In genomic region chr1:26335774-26336476, GRCh38 we compare ENCODE assay signal across 8 cellular contexts. TPM values are rescaled to one million over a fixed set of nuclear protein-coding genes. Genes with fewer than 3 reads are reported as not detected.
DNase-seq lines count a peak whose midpoint lies in the region; ATAC-seq, FAIRE-seq and TF ChIP-seq lines count a peak whose summit lies in the region.

No MANE protein-coding gene starts in this region.

- H3K27ac Mint-ChIP-seq in natural killer cell: peak overlapping the region in 1 of 2 donors; percentile 19

- H3K27me3 Mint-ChIP-seq in natural killer cell (ENCODE audit: low read depth in 2 of 2): no peaks in the 10 kb centered on the region

- TF ChIP-seq CTCF in dorsolateral prefrontal cortex (IDR thresholded peaks at IDR 0.05 in 54 of 56, conservative IDR thresholded peaks at IDR 0.05 in 2 of 56; ENCODE audit: low read depth in 1 of 56, partially characterized antibody in 56 of 56): no peak
- no peak for TF ChIP-seq CTCF in natural killer cell (IDR thresholded peaks at IDR 0.05)

- DNase-seq in NCI-H146 (lab: John Stamatoyannopoulos, UW) (peak; percentile 55), dorsolateral prefrontal cortex (no peak), natural killer cell (no peak), foreskin melanocyte (no peak)

- H3K9me3 Mint-ChIP-seq in natural killer cell: no peaks in the 10 kb centered on the region

- H3K4me1 Mint-ChIP-seq in natural killer cell: peaks cover 10 to 29% of the 10 kb centered on the region in 2 donors

- no peak overlapping the region for H3K27ac ChIP-seq in dorsolateral prefrontal cortex

- no peaks in the 10 kb centered on the region for H3K36me3 Mint-ChIP-seq in natural killer cell

- peaks cover 0 to 51% (median 28%) of the 10 kb centered on the region in 45 donors for H3K27me3 ChIP-seq in dorsolateral prefrontal cortex

- ATAC-seq in natural killer cell (peak; percentile 12 to 35 (median 32)), GM21367 (IDR thresholded peaks at IDR 0.05; ENCODE audit: unreplicated experiment) (no peak), HG03045 (IDR thresholded peaks at IDR 0.05; ENCODE audit: unreplicated experiment) (no peak), HG02938 (IDR thresholded peaks at IDR 0.05; ENCODE audit: unreplicated experiment) (no peak)

- FAIRE-seq in G401.6 (lab: Jason Lieb, UNC): peak; percentile 45

- H3K4me3 Mint-ChIP-seq in natural killer cell: peak overlapping the region; percentile 91

- intact Hi-C loops in dorsolateral prefrontal cortex (cut with DNase I): no loop called here
- intact Hi-C loops in natural killer cell (cut with micrococcal nuclease): no loop called here

- H3K4me3 ChIP-seq in dorsolateral prefrontal cortex: peak overlapping the region; percentile 23 to 67 (median 51)

RNA-seq across cellular contexts. Expression of gene CRYBG2, which starts 18.0 kb away (rescaled TPM):
- total RNA-seq in dorsolateral prefrontal cortex (1 to 10 TPM in 1 of 120 experiments, under 1 TPM in 1, not detected in 118; 0.14 to 1.2 TPM), natural killer cell (1 to 10 TPM; 2.5 to 5.8 (median 3.2) TPM)

RNA-seq across cellular contexts. Expression of gene CD52, which starts 18.2 kb away (rescaled TPM):
- total RNA-seq in dorsolateral prefrontal cortex (10 to 100 TPM in 2 of 120 experiments, 1 to 10 TPM in 109, not detected in 9; 1.1 to 20.8 (median 2.9) TPM), natural killer cell (100 to 1,000 TPM; 454 to 485 (median 482) TPM)

RNA-seq across cellular contexts. Expression of gene UBXN11, which starts 29.5 kb away (rescaled TPM):
- total RNA-seq in dorsolateral prefrontal cortex: 10 to 100 TPM; 17.6 to 43.2 (median 31.5) TPM
- total RNA-seq in natural killer cell: 10 to 100 TPM; 22.7 to 32.0 (median 31.7) TPM

RNA-seq across cellular contexts. Expression of gene ZNF683, which starts 36.6 kb away (rescaled TPM):
- under 1 TPM in 6 of 120 experiments, not detected in 114; 0.26 to 0.76 (median 0.51) TPM for total RNA-seq in dorsolateral prefrontal cortex
- 10 to 100 TPM in 2 of 3 donors, 1 to 10 TPM in 1; 9.6 to 38.2 (median 19.7) TPM for total RNA-seq in natural killer cell

RNA-seq across cellular contexts. Expression of gene SH3BGRL3, which starts 56.0 kb away (rescaled TPM):
- 100 to 1,000 TPM in 13 of 120 experiments, 10 to 100 TPM in 107; 50.9 to 144 (median 80.6) TPM for total RNA-seq in dorsolateral prefrontal cortex
- 100 to 1,000 TPM; 396 to 488 (median 437) TPM for total RNA-seq in natural killer cell

Comparison
In these comparisons a context has a peak if more than half of its experiments do, and no peak if none do; other contexts are left out.
1. ATAC-seq: peak in natural killer cell (3 of 3); none in GM21367 (single experiment), HG03045 (single experiment) and HG02938 (single experiment).
2. RNA of gene CD52, which starts 18.2 kb away (total RNA-seq): 454 to 485 TPM in natural killer cell; 1.1 to 20.8 TPM in dorsolateral prefrontal cortex; every median in the first group is over 10 times any median in the second.